Comparison of ENCODE assay signal across 31 cellular contexts in genomic region chr3:61387817-61388216, GRCh38.
"Had no signal": no experiment of that assay in that cellular context is flagged by ENCODE, and none has a peak within 500 bp of the region (broad histone marks: within the 10 kb centered on the region; RNA-seq: fewer than 3 reads in every experiment).

No MANE protein-coding gene starts in this region.

- DNase-seq: activated B cell treated with CpG ODN at 0.5 μM for 24 hours; activated CD4-positive, alpha-beta T cell treated with anti-CD3 and anti-CD28 coated beads, Interleukin-2, amount 10 ng/mL, durations not matched to agents 24 days and 14 days; activated CD4-positive, alpha-beta T cell treated with anti-CD3 and anti-CD28 coated beads, Interleukin-2, amount 50 U/mL, for 4 hours; activated CD4-positive, CD25-positive, alpha-beta regulatory T cell treated with anti-CD3 and anti-CD28 coated beads, Interleukin-2, amount 50 U/mL, for 72 hours; activated CD8-positive, alpha-beta T cell treated with anti-CD3 and anti-CD28 coated beads for 36 hours; activated gamma-delta T cell; activated naive CD4-positive, alpha-beta T cell treated with anti-CD3 and anti-CD28 coated beads, Interleukin-2, amount 10 ng/mL, durations not matched to agents 7 days and 5 days; activated naive CD8-positive, alpha-beta T cell treated with anti-CD3 and anti-CD28 coated beads, Interleukin-2, amount 50 U/mL, for 24 hours; activated T-cell treated with anti-CD3 and anti-CD28 coated beads, Interleukin-2, amount 50 U/mL, for 24 hours; anterior cingulate cortex; NCI-H1105; NCI-H1417 treated with DMSO at 0.1 percent for 48 hours; NCI-H187 treated with DMSO at 0.1 percent for 48 hours; NCI-H2081; NCI-H2171 treated with DMSO at 0.1 percent for 48 hours; NCI-H2227 treated with DMSO at 0.1 percent for 48 hours; NCI-H524 treated with DMSO at 0.1 percent for 48 hours; NCI-H748 treated with DMSO at 0.1 percent for 48 hours; NK-92 treated with Interleukin-12 subunit alpha and Interleukin-12 subunit beta, amount 100 ng/mL, for 24 hours; PC-9; Right ventricle myocardium superior; SW 1271; T-helper 1 cell; T-helper 9 cell had no signal

- H3K9me3 Mint-ChIP-seq: activated CD8-positive, alpha-beta T cell treated with anti-CD3 and anti-CD28 coated beads for 36 hours had no signal

- H3K4me3 Mint-ChIP-seq: activated B cell treated with CpG ODN at 0.5 μM for 24 hours; activated CD4-positive, alpha-beta T cell treated with anti-CD3 and anti-CD28 coated beads, Interleukin-2, amount 10 ng/mL, durations not matched to agents 24 days and 14 days; activated CD8-positive, alpha-beta T cell treated with anti-CD3 and anti-CD28 coated beads for 36 hours; activated naive CD4-positive, alpha-beta T cell treated with anti-CD3 and anti-CD28 coated beads, Interleukin-2, amount 10 ng/mL, durations not matched to agents 7 days and 5 days; activated naive CD8-positive, alpha-beta T cell; activated naive CD8-positive, alpha-beta T cell treated with anti-CD3 and anti-CD28 coated beads, Interleukin-2, amount 50 U/mL, for 24 hours; activated T-cell treated with anti-CD3 and anti-CD28 coated beads, Interleukin-2, amount 50 U/mL, for 24 hours; brain; central memory CD8-positive, alpha-beta T cell had no signal

- H3K4me3 ChIP-seq: cardiac muscle cell, K562, PC-9 had no signal

- H3K36me3 Mint-ChIP-seq: activated naive CD4-positive, alpha-beta T cell treated with anti-CD3 and anti-CD28 coated beads, Interleukin-2, amount 10 ng/mL, durations not matched to agents 7 days and 5 days; activated naive CD8-positive, alpha-beta T cell; brain had no signal

- H2AFZ ChIP-seq: PC-9 had no signal

- H3K27ac Mint-ChIP-seq: activated B cell treated with CpG ODN at 0.5 μM for 24 hours; activated CD4-positive, alpha-beta T cell treated with anti-CD3 and anti-CD28 coated beads, Interleukin-2, amount 10 ng/mL, durations not matched to agents 24 days and 14 days; activated CD8-positive, alpha-beta T cell treated with anti-CD3 and anti-CD28 coated beads for 36 hours; activated naive CD4-positive, alpha-beta T cell treated with anti-CD3 and anti-CD28 coated beads, Interleukin-2, amount 10 ng/mL, durations not matched to agents 7 days and 5 days; activated naive CD8-positive, alpha-beta T cell; activated naive CD8-positive, alpha-beta T cell treated with anti-CD3 and anti-CD28 coated beads, Interleukin-2, amount 50 U/mL, for 24 hours; activated T-cell treated with anti-CD3 and anti-CD28 coated beads, Interleukin-2, amount 50 U/mL, for 24 hours; activated T-helper 2 cell treated with anti-CD3 and anti-CD28 coated beads, Interferon-gamma antibody, Interleukin-2, Interleukin-4, amounts not matched to agents 10 μg/mL and 5 μg/mL and 100 μg/mL, durations not matched to agents 14 hours and 24 hours and 36 hours; brain had no signal

- H3K27me3 Mint-ChIP-seq: activated naive CD4-positive, alpha-beta T cell treated with anti-CD3 and anti-CD28 coated beads, Interleukin-2, amount 10 ng/mL, durations not matched to agents 7 days and 5 days; central memory CD8-positive, alpha-beta T cell had no signal

- H3K27ac ChIP-seq: cardiac muscle cell, PC-9, VCaP had no signal

- H3K4me1 Mint-ChIP-seq: activated B cell treated with CpG ODN at 0.5 μM for 24 hours; activated CD4-positive, alpha-beta T cell treated with anti-CD3 and anti-CD28 coated beads, Interleukin-2, amount 10 ng/mL, durations not matched to agents 24 days and 14 days; activated naive CD4-positive, alpha-beta T cell treated with anti-CD3 and anti-CD28 coated beads, Interleukin-2, amount 10 ng/mL, durations not matched to agents 7 days and 5 days; activated naive CD8-positive, alpha-beta T cell treated with anti-CD3 and anti-CD28 coated beads, Interleukin-2, amount 50 U/mL, for 24 hours; brain; central memory CD8-positive, alpha-beta T cell had no signal

- H3K4me2 ChIP-seq: PC-9 had no signal

- H3K36me3 ChIP-seq: cardiac muscle cell had no signal

- H3K27me3 ChIP-seq: cardiac muscle cell had no signal
